15 cellular contexts compared by ENCODE assay signal in genomic region chr15:77841376-77841775, GRCh38.
A peak's percentile ranks its signal among the peaks of the same experiment; 100 is the strongest.
DNase-seq lines count a peak whose midpoint lies in the region; ATAC-seq, FAIRE-seq and TF ChIP-seq lines count a peak whose summit lies in the region.
"Had no signal": no experiment of that assay in that cellular context is flagged by ENCODE, and none has a peak within 500 bp of the region (broad histone marks: within the 10 kb centered on the region; RNA-seq: fewer than 3 reads in every experiment).

No MANE protein-coding gene starts in this region.

- TF ChIP-seq CTCF in PC-3 (conservative IDR thresholded peaks at IDR 0.05; ENCODE audit: low read depth, low read length), result no peak
- TF ChIP-seq CTCF in keratinocyte (optimal IDR thresholded peaks at IDR 0.05 in 1 of 3, IDR thresholded peaks at IDR 0.05 in 1 of 3, conservative IDR thresholded peaks at IDR 0.05 in 1 of 3; ENCODE audit: extremely low read depth in 1 of 3, insufficient read depth in 2 of 3, low read length in 3 of 3), result no peak
- no peak for TF ChIP-seq CTCF in spleen (IDR thresholded peaks at IDR 0.05 in 8 of 11, conservative IDR thresholded peaks at IDR 0.05 in 3 of 11)
- no peak for TF ChIP-seq CTCF in GM13976 (IDR thresholded peaks at IDR 0.05; ENCODE audit: borderline replicate concordance, control extremely low read depth, extremely low read depth, insufficient read depth, missing control alignments)

- H3K36me3 ChIP-seq in PC-3 (ENCODE audit: low read depth, low read length) (no peaks in the 10 kb centered on the region), keratinocyte (ENCODE audit: control insufficient read depth in 2 of 2, extremely low read depth in 1 of 2, insufficient read depth in 2 of 2, low read length in 2 of 2) (no peaks in the 10 kb centered on the region), spleen (no peaks in the 10 kb centered on the region)
- H3K36me3 ChIP-seq: HAP-1 had no signal

- H3K4me1 ChIP-seq in PC-3 (ENCODE audit: insufficient read depth, low read length) (peaks cover 14% of the 10 kb centered on the region), keratinocyte (ENCODE audit: control insufficient read depth, extremely low read depth, insufficient read depth, low read length) (peaks cover 12% of the 10 kb centered on the region), spleen (no peaks in the 10 kb centered on the region)
- H3K4me1 ChIP-seq: HAP-1 had no signal

- DNase-seq in activated CD4-positive, CD25-positive, alpha-beta regulatory T cell treated with anti-CD3 and anti-CD28 coated beads, Interleukin-2, amount 50 U/mL, for 72 hours, result peak; percentile 24
- DNase-seq in PC-3, result no peak
- DNase-seq in keratinocyte (ENCODE audit: low read depth, low spot score), result no peak
- DNase-seq in spleen, result peak; percentile 18
- DNase-seq in hepatic stellate cell (ENCODE audit: low spot score), result no peak
- no peak for DNase-seq in GM13976 (ENCODE audit: low spot score)
- DNase-seq in foreskin melanocyte, result no peak
- DNase-seq: 8988T, COR-L47, NCI-H1417 treated with DMSO at 0.1 percent for 48 hours, NCI-H2029 treated with DMSO at 0.1 percent for 48 hours, NCI-H510A treated with DMSO at 0.1 percent for 48 hours had no signal

- 68 to 77% (median 74%) methylated on average over 3 of the region's 3 CpGs for WGBS in spleen, 5 donors

- H2AFZ ChIP-seq in PC-3 (ENCODE audit: low read length) (no peak overlapping the region), keratinocyte (ENCODE audit: control insufficient read depth, low read length) (no peak overlapping the region)

- H3K4me3 ChIP-seq in PC-3 (ENCODE audit: low read length) (no peak overlapping the region), keratinocyte (ENCODE audit: control insufficient read depth in 2 of 3, extremely low read depth in 1 of 3, insufficient read depth in 2 of 3, low read depth in 1 of 3, low read length in 3 of 3) (no peak overlapping the region), spleen (no peak overlapping the region)
- H3K4me3 ChIP-seq: HAP-1 had no signal

- no peak for ATAC-seq in activated CD4-positive, CD25-positive, alpha-beta regulatory T cell treated with anti-CD3 and anti-CD28 coated beads, Interleukin-2, amount 50 U/mL, for 24 hours
- ATAC-seq in PC-3, result no peak

- dilution Hi-C loops in keratinocyte (cut with MboI; ENCODE audit: extremely low pct_ligation_motif_present, low sequenced_read_pairs), result no loop called here

- peaks cover 17% of the 10 kb centered on the region for H3K27me3 ChIP-seq in PC-3 (ENCODE audit: low read length)
- peaks cover 18% of the 10 kb centered on the region for H3K27me3 ChIP-seq in keratinocyte (ENCODE audit: control insufficient read depth, extremely low read depth, insufficient read depth, low read length)
- H3K27me3 ChIP-seq in spleen (replicated peaks in 1 of 7), result peaks cover 0 to 64% (median 0%) of the 10 kb centered on the region in 7 donors

- POLR2A ChIA-PET in PC-3 (lab: Charles Lee; ENCODE audit: unreplicated experiment), result no interaction called here

- H3K9ac ChIP-seq in PC-3 (ENCODE audit: low read length), result no peak overlapping the region
- H3K9ac ChIP-seq in keratinocyte (ENCODE audit: control insufficient read depth, extremely low read depth, insufficient read depth, low read length), result no peak overlapping the region

- H4K20me1 ChIP-seq in PC-3 (ENCODE audit: low read length) (no peaks in the 10 kb centered on the region), keratinocyte (ENCODE audit: control insufficient read depth, extremely low read depth, insufficient read depth, low read length) (peaks cover 9% of the 10 kb centered on the region)

- CTCF ChIA-PET in PC-3 (lab: Charles Lee), result interaction anchor here (1.0 kb wide), 1 partner anchor 69 kb away, joined by 3 read pairs; no protein-coding TSS in a partner anchor

- no peak for TF ChIP-seq POLR2A in spleen (IDR thresholded peaks at IDR 0.05)

- no peak for FAIRE-seq in keratinocyte (lab: Jason Lieb, UNC)

- no peak overlapping the region for H3K27ac ChIP-seq in PC-3 (ENCODE audit: low read length)
- H3K27ac ChIP-seq in keratinocyte (ENCODE audit: control insufficient read depth, insufficient read depth, low read length), result no peak overlapping the region
- no peak overlapping the region for H3K27ac ChIP-seq in spleen
- H3K27ac ChIP-seq: C4-2B had no signal

- H3K9me2 ChIP-seq in PC-3 (replicated peaks; ENCODE audit: low read length), result no peaks in the 10 kb centered on the region

- in situ Hi-C loops in GM13976 (cut with MboI; ENCODE audit: low sequenced_read_pairs, unreplicated experiment), result no loop called here

- H3K9me1 ChIP-seq in keratinocyte (ENCODE audit: control insufficient read depth, extremely low read depth, insufficient read depth, low read length), result peaks cover 3% of the 10 kb centered on the region

- intact Hi-C loops in PC-3 (cut with micrococcal nuclease), result no loop called here
- intact Hi-C loops in spleen (cut with DNase I; ENCODE audit: low total_unique reads), result no loop called here

- H3K79me2 ChIP-seq in PC-3 (ENCODE audit: low read length) (no peaks in the 10 kb centered on the region), keratinocyte (ENCODE audit: control insufficient read depth, insufficient read depth, low read length) (no peaks in the 10 kb centered on the region)

- H3K4me2 ChIP-seq in PC-3 (ENCODE audit: low read length), result peak overlapping the region; percentile 62; the same call in 1 of the 2 replicates
- H3K4me2 ChIP-seq in keratinocyte (ENCODE audit: control insufficient read depth, extremely low read depth, insufficient read depth, low read depth, low read length), result peak overlapping the region; percentile 44

- H3K9me3 ChIP-seq in PC-3 (ENCODE audit: low read length) (no peaks in the 10 kb centered on the region), keratinocyte (ENCODE audit: control insufficient read depth, low read depth, low read length) (no peaks in the 10 kb centered on the region), spleen (peaks cover 0 to 23% (median 18%) of the 10 kb centered on the region in 8 donors)

- H3F3A ChIP-seq in PC-3 (ENCODE audit: low read length, unreplicated experiment), result no peaks in the 10 kb centered on the region

- BruUV-seq in PC-3 (replicated peaks; lab: Mats Ljungman, UMichigan), result no TSS peak

Comparison
In these comparisons a context has a peak if more than half of its experiments do, and no peak if none do; other contexts are left out.
1. DNase-seq: peak in activated CD4-positive, CD25-positive, alpha-beta regulatory T cell treated with anti-CD3 and anti-CD28 coated beads, Interleukin-2, amount 50 U/mL, for 72 hours (single experiment) and spleen (single experiment); none in PC-3 (single experiment), keratinocyte (single experiment), hepatic stellate cell (single experiment), GM13976 (single experiment) and foreskin melanocyte (single experiment).